In the genomic region with DNA sequence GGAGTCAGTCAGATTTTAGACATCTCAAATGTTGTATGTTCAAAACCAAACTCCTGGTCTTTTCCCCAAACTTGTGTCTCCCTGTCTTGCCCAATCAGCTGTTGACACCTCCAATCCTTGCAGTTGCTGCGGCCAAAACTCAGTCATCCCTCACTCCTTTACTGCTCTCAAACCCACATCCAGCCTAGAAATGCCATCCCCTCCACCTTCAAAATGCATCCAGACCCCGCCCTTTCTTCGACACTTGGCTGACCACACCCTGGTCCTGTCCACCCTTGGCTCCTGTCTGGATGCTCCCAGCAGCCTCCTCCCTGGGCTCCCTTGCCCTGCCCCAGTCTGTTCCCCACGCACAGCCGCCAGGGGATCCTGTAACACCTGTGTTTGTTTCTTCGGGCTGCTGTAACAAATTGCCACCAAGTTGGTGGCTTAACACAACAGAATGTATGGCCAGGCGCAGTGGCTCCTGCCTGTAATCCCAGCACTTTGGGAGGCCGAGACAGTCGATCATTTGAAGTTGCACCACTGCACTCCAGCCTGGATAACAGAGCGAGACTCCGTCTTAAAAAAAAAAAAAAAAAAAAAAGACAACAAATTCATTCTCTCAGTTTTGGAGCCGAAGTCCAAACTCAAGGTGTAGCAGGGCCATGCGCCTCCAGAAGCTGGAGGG, we compare ENCODE assay signal across 24 cellular contexts. TPM values are rescaled to one million over a fixed set of nuclear protein-coding genes. Genes with fewer than 3 reads are reported as not detected.
"Had no signal": no experiment of that assay in that cellular context is flagged by ENCODE, and none has a peak within 500 bp of the region (broad histone marks: within the 10 kb centered on the region; RNA-seq: fewer than 3 reads in every experiment).

No MANE protein-coding gene starts in this region.

- H3K4me3 Mint-ChIP-seq: activated CD4-positive, alpha-beta T cell treated with anti-CD3 and anti-CD28 coated beads, Interleukin-2, amount 10 ng/mL, durations not matched to agents 7 days and 5 days; activated naive CD8-positive, alpha-beta T cell; activated T-cell treated with anti-CD3 and anti-CD28 coated beads, Interleukin-2, amount 50 U/mL, for 72 hours; neural crest cell had no signal

- H3K4me1 ChIP-seq: gastrocnemius medialis, prostate gland, right atrium auricular region, uterus had no signal

- H3K27me3 Mint-ChIP-seq: activated CD4-positive, alpha-beta T cell treated with anti-CD3 and anti-CD28 coated beads, Interleukin-2, amount 10 ng/mL, durations not matched to agents 7 days and 5 days; activated naive CD8-positive, alpha-beta T cell had no signal

- ATAC-seq: activated CD4-positive, CD25-positive, alpha-beta regulatory T cell treated with anti-CD3 and anti-CD28 coated beads, Interleukin-2, amount 50 U/mL, for 24 hours; activated T-cell treated with anti-CD3 and anti-CD28 coated beads, Interleukin-2, amount 50 U/mL, for 72 hours; esophagus mucosa; gastrocnemius medialis had no signal

- DNase-seq: activated CD4-positive, alpha-beta T cell treated with anti-CD3 and anti-CD28 coated beads, Interleukin-2, amount 10 ng/mL, durations not matched to agents 7 days and 5 days; activated gamma-delta T cell treated with Interleukin-2 at 50 U/mL for 16 hours; activated T-cell treated with anti-CD3 and anti-CD28 coated beads, Interleukin-2, amount 50 U/mL, for 72 hours; effector CD8-positive, alpha-beta T cell; gastrocnemius medialis; heart right ventricle; kidney glomerular epithelial cell; left ventricle myocardium inferior; mammary epithelial cell; stimulated activated CD4-positive, alpha-beta T cell treated with anti-CD3 and anti-CD28 coated beads, Interleukin-12 subunit alpha, Interleukin-12 subunit beta, amount 100 ng/mL, for 4 hours; stimulated activated CD4-positive, alpha-beta T cell treated with anti-CD3 and anti-CD28 coated beads, Interleukin-1b, Interleukin-23, amount 100 ng/mL, for 48 hours; stimulated activated CD8-positive, alpha-beta memory T cell treated with anti-CD3 and anti-CD28 coated beads, Interleukin-4, amount 100 ng/mL, for 48 hours; stimulated activated naive CD4-positive, alpha-beta T cell; substantia nigra; T1000; uterus had no signal

- H3K9me3 Mint-ChIP-seq: activated CD4-positive, alpha-beta T cell treated with anti-CD3 and anti-CD28 coated beads, Interleukin-2, amount 10 ng/mL, durations not matched to agents 7 days and 5 days; activated T-cell treated with anti-CD3 and anti-CD28 coated beads, Interleukin-2, amount 50 U/mL, for 72 hours; neural crest cell had no signal

- H3K27ac ChIP-seq: gastrocnemius medialis, left ventricle myocardium inferior, prostate gland, right atrium auricular region, tibial artery, uterus had no signal

- H3K36me3 Mint-ChIP-seq: activated naive CD8-positive, alpha-beta T cell had no signal

- H3K36me3 ChIP-seq: left ventricle myocardium inferior, prostate gland, right atrium auricular region, uterus had no signal

- H3K27ac Mint-ChIP-seq: activated CD4-positive, alpha-beta T cell treated with anti-CD3 and anti-CD28 coated beads, Interleukin-2, amount 10 ng/mL, durations not matched to agents 7 days and 5 days; activated naive CD8-positive, alpha-beta T cell; activated T-cell treated with anti-CD3 and anti-CD28 coated beads, Interleukin-2, amount 50 U/mL, for 72 hours had no signal

- H3K9me3 ChIP-seq: gastrocnemius medialis, heart right ventricle, left ventricle myocardium inferior, prostate gland, right atrium auricular region, tibial artery, uterus had no signal

- FAIRE-seq: bronchial epithelial cell had no signal

- H3K4me3 ChIP-seq: gastrocnemius medialis, heart right ventricle, left ventricle myocardium inferior, prostate gland, right atrium auricular region, tibial artery, uterus had no signal

- H3K27me3 ChIP-seq: gastrocnemius medialis, heart right ventricle, right atrium auricular region, tibial artery, uterus had no signal

RNA-seq across cellular contexts. Expression of a gene that starts 29.8 kb away (rescaled TPM):
- total RNA-seq: activated CD4-positive, alpha-beta T cell treated with anti-CD3 and anti-CD28 coated beads, Interleukin-2, amount 10 ng/mL, durations not matched to agents 7 days and 5 days; esophagus mucosa; left ventricle myocardium inferior had no signal
